ENCODE assay signal across 1 cellular context in the genomic region with DNA sequence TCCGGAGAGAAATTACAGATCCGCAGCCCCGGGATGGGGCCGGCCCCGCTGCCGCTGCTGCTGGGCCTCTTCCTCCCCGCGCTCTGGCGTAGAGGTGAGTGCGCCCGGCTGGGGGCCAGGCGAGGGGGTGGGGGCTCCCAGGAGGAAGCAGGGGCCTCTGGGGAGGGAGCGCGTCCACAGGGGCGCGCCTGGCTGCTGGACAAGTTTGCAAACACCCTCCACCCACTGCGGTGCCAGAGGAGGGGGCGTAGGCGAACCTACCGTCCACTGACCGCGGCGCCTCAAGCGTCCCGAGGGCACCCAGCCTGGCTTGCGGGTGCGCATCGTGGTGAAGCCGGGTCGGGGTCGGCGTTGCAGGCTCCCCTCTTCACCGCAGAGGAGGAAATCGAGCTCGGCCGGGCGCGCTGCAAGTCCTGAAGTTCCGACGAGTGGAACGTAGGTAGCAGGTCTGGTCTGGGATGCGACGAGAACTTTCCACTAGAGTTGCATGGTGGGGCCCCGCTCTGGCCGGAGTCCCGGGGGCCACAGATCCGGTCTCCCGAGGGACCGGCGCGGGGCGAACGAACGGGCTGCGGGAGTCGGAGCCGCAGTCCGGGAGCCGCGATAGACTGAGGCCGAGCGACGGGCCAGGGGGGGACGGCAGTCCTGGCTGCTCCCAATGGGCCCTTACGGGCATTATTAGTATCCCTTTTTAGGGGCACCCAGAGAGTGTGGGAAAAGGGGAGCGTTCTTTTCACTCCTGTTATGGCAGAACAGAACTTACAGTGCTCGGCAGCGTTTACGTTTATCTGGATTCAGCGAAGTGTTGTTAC.
TF ChIP-seq lines count a peak whose summit lies in the region.

No MANE protein-coding gene starts in this region.

TF ChIP-seq in HepG2, 621 proteins besides CTCF, POLR2A, EP300 and RAD21 (continued from another document and continues in another):
- TF ChIP-seq, protein P1, sequence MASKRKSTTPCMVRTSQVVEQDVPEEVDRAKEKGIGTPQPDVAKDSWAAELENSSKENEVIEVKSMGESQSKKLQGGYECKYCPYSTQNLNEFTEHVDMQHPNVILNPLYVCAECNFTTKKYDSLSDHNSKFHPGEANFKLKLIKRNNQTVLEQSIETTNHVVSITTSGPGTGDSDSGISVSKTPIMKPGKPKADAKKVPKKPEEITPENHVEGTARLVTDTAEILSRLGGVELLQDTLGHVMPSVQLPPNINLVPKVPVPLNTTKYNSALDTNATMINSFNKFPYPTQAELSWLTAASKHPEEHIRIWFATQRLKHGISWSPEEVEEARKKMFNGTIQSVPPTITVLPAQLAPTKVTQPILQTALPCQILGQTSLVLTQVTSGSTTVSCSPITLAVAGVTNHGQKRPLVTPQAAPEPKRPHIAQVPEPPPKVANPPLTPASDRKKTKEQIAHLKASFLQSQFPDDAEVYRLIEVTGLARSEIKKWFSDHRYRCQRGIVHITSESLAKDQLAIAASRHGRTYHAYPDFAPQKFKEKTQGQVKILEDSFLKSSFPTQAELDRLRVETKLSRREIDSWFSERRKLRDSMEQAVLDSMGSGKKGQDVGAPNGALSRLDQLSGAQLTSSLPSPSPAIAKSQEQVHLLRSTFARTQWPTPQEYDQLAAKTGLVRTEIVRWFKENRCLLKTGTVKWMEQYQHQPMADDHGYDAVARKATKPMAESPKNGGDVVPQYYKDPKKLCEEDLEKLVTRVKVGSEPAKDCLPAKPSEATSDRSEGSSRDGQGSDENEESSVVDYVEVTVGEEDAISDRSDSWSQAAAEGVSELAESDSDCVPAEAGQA (IDR thresholded peaks at IDR 0.05; ENCODE audit: low read depth), result no peak
- TF ChIP-seq, protein P1 (CRISPR knock-in tag; IDR thresholded peaks at IDR 0.05; ENCODE audit: borderline replicate concordance), result peak; percentile 19; the same call in 1 of the 2 replicates
- TF ChIP-seq IRX3 (CRISPR knock-in tag; IDR thresholded peaks at IDR 0.05; ENCODE audit: borderline replicate concordance, low read depth) (no peak), ZNF333 (CRISPR knock-in tag; IDR thresholded peaks at IDR 0.05; ENCODE audit: borderline replicate concordance) (peak; percentile 61), KAT2B (IDR thresholded peaks at IDR 0.05; ENCODE audit: borderline replicate concordance, low read depth, low read length) (no peak), ZFP82 (CRISPR knock-in tag; IDR thresholded peaks at IDR 0.05; ENCODE audit: borderline replicate concordance) (peak; percentile 91; the same call in 1 of the 2 replicates), MEF2D (CRISPR knock-in tag; IDR thresholded peaks at IDR 0.05) (peak; percentile 45; the same call in 1 of the 2 replicates), ZNF619 (CRISPR knock-in tag; IDR thresholded peaks at IDR 0.05) (no peak), MAFK (conservative IDR thresholded peaks at IDR 0.05 in 1 of 2, IDR thresholded peaks at IDR 0.05 in 1 of 2; ENCODE audit: low read length in 2 of 2) (no peak), ZFP90 (CRISPR knock-in tag; IDR thresholded peaks at IDR 0.05; ENCODE audit: borderline replicate concordance) (no peak; the same call in 1 of the 2 replicates), CENPX (CRISPR knock-in tag; IDR thresholded peaks at IDR 0.05) (no peak), FOXJ3 (CRISPR knock-in tag; IDR thresholded peaks at IDR 0.05; ENCODE audit: borderline replicate concordance) (peak; percentile 56; the same call in 1 of the 2 replicates), ZNF589 (CRISPR knock-in tag; conservative IDR thresholded peaks at IDR 0.05) (peak; percentile 53; the same call in 1 of the 2 replicates), ZNF34 (CRISPR knock-in tag; IDR thresholded peaks at IDR 0.05; ENCODE audit: borderline replicate concordance) (no peak), RBAK (CRISPR knock-in tag; IDR thresholded peaks at IDR 0.05) (no peak), SATB2 (CRISPR knock-in tag; IDR thresholded peaks at IDR 0.05) (no peak; the same call in 1 of the 2 replicates), SP2 (CRISPR knock-in tag; IDR thresholded peaks at IDR 0.05) (no peak), SRF (IDR thresholded peaks at IDR 0.05; ENCODE audit: low read depth, low read length) (no peak), IRF2 (CRISPR knock-in tag; IDR thresholded peaks at IDR 0.05) (no peak), EZH2 (conservative IDR thresholded peaks at IDR 0.05; ENCODE audit: low read depth, low read length) (no peak), ZNF143 (CRISPR knock-in tag; IDR thresholded peaks at IDR 0.05) (0 out of 2 replicates have a peak, but pooled peaks have one; percentile 41), REXO4 (CRISPR knock-in tag; IDR thresholded peaks at IDR 0.05; ENCODE audit: borderline replicate concordance) (no peak), NFATC3 (CRISPR knock-in tag; IDR thresholded peaks at IDR 0.05) (0 out of 2 replicates have a peak, but pooled peaks have one; percentile 48), JARID2 (CRISPR knock-in tag; IDR thresholded peaks at IDR 0.05; ENCODE audit: insufficient replicate concordance) (no peak)
- TF ChIP-seq, protein P2, sequence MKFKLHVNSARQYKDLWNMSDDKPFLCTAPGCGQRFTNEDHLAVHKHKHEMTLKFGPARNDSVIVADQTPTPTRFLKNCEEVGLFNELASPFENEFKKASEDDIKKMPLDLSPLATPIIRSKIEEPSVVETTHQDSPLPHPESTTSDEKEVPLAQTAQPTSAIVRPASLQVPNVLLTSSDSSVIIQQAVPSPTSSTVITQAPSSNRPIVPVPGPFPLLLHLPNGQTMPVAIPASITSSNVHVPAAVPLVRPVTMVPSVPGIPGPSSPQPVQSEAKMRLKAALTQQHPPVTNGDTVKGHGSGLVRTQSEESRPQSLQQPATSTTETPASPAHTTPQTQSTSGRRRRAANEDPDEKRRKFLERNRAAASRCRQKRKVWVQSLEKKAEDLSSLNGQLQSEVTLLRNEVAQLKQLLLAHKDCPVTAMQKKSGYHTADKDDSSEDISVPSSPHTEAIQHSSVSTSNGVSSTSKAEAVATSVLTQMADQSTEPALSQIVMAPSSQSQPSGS (CRISPR knock-in tag; IDR thresholded peaks at IDR 0.05), result peak; percentile 66
- TF ChIP-seq, protein P3, sequence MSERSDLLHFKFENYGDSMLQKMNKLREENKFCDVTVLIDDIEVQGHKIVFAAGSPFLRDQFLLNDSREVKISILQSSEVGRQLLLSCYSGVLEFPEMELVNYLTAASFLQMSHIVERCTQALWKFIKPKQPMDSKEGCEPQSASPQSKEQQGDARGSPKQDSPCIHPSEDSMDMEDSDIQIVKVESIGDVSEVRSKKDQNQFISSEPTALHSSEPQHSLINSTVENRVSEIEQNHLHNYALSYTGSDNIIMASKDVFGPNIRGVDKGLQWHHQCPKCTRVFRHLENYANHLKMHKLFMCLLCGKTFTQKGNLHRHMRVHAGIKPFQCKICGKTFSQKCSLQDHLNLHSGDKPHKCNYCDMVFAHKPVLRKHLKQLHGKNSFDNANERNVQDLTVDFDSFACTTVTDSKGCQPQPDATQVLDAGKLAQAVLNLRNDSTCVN (CRISPR knock-in tag; IDR thresholded peaks at IDR 0.05; ENCODE audit: borderline replicate concordance), result no peak
- TF ChIP-seq, protein P4, sequence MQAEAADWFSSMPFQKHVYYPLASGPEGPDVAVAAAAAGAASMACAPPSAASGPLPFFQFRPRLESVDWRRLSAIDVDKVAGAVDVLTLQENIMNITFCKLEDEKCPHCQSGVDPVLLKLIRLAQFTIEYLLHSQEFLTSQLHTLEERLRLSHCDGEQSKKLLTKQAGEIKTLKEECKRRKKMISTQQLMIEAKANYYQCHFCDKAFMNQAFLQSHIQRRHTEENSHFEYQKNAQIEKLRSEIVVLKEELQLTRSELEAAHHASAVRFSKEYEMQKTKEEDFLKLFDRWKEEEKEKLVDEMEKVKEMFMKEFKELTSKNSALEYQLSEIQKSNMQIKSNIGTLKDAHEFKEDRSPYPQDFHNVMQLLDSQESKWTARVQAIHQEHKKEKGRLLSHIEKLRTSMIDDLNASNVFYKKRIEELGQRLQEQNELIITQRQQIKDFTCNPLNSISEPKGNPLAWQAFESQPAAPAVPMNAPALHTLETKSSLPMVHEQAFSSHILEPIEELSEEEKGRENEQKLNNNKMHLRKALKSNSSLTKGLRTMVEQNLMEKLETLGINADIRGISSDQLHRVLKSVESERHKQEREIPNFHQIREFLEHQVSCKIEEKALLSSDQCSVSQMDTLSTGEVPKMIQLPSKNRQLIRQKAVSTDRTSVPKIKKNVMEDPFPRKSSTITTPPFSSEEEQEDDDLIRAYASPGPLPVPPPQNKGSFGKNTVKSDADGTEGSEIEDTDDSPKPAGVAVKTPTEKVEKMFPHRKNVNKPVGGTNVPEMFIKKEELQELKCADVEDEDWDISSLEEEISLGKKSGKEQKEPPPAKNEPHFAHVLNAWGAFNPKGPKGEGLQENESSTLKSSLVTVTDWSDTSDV (CRISPR knock-in tag; IDR thresholded peaks at IDR 0.05), result no peak; the same call in 1 of the 2 replicates
- TF ChIP-seq, protein P5, sequence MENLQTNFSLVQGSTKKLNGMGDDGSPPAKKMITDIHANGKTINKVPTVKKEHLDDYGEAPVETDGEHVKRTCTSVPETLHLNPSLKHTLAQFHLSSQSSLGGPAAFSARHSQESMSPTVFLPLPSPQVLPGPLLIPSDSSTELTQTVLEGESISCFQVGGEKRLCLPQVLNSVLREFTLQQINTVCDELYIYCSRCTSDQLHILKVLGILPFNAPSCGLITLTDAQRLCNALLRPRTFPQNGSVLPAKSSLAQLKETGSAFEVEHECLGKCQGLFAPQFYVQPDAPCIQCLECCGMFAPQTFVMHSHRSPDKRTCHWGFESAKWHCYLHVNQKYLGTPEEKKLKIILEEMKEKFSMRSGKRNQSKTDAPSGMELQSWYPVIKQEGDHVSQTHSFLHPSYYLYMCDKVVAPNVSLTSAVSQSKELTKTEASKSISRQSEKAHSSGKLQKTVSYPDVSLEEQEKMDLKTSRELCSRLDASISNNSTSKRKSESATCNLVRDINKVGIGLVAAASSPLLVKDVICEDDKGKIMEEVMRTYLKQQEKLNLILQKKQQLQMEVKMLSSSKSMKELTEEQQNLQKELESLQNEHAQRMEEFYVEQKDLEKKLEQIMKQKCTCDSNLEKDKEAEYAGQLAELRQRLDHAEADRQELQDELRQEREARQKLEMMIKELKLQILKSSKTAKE (CRISPR knock-in tag; IDR thresholded peaks at IDR 0.05; ENCODE audit: borderline replicate concordance), result no peak
- TF ChIP-seq, protein P6, sequence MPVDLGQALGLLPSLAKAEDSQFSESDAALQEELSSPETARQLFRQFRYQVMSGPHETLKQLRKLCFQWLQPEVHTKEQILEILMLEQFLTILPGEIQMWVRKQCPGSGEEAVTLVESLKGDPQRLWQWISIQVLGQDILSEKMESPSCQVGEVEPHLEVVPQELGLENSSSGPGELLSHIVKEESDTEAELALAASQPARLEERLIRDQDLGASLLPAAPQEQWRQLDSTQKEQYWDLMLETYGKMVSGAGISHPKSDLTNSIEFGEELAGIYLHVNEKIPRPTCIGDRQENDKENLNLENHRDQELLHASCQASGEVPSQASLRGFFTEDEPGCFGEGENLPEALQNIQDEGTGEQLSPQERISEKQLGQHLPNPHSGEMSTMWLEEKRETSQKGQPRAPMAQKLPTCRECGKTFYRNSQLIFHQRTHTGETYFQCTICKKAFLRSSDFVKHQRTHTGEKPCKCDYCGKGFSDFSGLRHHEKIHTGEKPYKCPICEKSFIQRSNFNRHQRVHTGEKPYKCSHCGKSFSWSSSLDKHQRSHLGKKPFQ (CRISPR knock-in tag; IDR thresholded peaks at IDR 0.05; ENCODE audit: insufficient replicate concordance), result peak; percentile 68
- TF ChIP-seq, protein P7, sequence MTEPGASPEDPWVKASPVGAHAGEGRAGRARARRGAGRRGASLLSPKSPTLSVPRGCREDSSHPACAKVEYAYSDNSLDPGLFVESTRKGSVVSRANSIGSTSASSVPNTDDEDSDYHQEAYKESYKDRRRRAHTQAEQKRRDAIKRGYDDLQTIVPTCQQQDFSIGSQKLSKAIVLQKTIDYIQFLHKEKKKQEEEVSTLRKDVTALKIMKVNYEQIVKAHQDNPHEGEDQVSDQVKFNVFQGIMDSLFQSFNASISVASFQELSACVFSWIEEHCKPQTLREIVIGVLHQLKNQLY (CRISPR knock-in tag; IDR thresholded peaks at IDR 0.05), result 0 out of 2 replicates have a peak, but pooled peaks have one; percentile 29
- TF ChIP-seq, protein P8, sequence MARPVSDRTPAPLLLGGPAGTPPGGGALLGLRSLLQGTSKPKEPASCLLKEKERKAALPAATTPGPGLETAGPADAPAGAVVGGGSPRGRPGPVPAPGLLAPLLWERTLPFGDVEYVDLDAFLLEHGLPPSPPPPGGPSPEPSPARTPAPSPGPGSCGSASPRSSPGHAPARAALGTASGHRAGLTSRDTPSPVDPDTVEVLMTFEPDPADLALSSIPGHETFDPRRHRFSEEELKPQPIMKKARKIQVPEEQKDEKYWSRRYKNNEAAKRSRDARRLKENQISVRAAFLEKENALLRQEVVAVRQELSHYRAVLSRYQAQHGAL (CRISPR knock-in tag; IDR thresholded peaks at IDR 0.05; ENCODE audit: not compliant biosample characterization), result no peak
- TF ChIP-seq, protein P9, sequence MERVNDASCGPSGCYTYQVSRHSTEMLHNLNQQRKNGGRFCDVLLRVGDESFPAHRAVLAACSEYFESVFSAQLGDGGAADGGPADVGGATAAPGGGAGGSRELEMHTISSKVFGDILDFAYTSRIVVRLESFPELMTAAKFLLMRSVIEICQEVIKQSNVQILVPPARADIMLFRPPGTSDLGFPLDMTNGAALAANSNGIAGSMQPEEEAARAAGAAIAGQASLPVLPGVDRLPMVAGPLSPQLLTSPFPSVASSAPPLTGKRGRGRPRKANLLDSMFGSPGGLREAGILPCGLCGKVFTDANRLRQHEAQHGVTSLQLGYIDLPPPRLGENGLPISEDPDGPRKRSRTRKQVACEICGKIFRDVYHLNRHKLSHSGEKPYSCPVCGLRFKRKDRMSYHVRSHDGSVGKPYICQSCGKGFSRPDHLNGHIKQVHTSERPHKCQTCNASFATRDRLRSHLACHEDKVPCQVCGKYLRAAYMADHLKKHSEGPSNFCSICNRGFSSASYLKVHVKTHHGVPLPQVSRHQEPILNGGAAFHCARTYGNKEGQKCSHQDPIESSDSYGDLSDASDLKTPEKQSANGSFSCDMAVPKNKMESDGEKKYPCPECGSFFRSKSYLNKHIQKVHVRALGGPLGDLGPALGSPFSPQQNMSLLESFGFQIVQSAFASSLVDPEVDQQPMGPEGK (CRISPR knock-in tag; IDR thresholded peaks at IDR 0.05), result peak; percentile 97
